In the genomic region with DNA sequence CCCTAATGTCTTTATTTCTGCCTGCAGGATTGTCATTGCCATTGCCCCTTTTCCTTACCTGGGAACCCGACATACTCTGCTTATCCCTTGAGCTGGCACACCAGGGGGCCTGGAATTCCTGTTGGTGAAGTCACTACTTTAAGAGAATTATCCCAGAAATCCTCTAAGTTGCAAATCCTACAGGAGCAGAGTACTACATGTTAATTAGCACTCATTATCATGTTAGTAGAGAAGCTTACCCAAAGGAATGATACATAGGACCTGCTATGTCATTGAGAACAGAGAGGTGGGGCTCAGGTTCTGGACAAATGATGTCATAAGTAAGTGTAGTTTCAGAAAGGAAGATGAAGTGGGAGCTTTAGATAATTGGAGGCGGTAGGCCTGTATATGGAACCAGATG, we compare ENCODE assay signal across 2 cellular contexts.
TF ChIP-seq lines count a peak whose summit lies in the region.

No MANE protein-coding gene starts in this region.

TF ChIP-seq in IMR-90, 13 proteins besides CTCF, POLR2A, EP300 and RAD21:
- TF ChIP-seq RCOR1 (IDR thresholded peaks at IDR 0.05; ENCODE audit: insufficient replicate concordance, low read length) (no peak), MXI1 (IDR thresholded peaks at IDR 0.05; ENCODE audit: borderline replicate concordance, low read depth, low read length) (no peak), MAFK (IDR thresholded peaks at IDR 0.05; ENCODE audit: low read depth, low read length) (no peak), FOS (IDR thresholded peaks at IDR 0.05; ENCODE audit: low read depth, low read length) (no peak), RFX5 (IDR thresholded peaks at IDR 0.05; ENCODE audit: low read depth, low read length) (no peak), USF2 (IDR thresholded peaks at IDR 0.05; ENCODE audit: low read depth, low read length) (no peak), SMC3 (IDR thresholded peaks at IDR 0.05; ENCODE audit: low read depth, low read length) (no peak), CHD1 (IDR thresholded peaks at IDR 0.05; ENCODE audit: low read depth, low read length) (no peak), NFE2L2 (IDR thresholded peaks at IDR 0.05; ENCODE audit: low read depth, low read length) (no peak), CEBPB (IDR thresholded peaks at IDR 0.05; ENCODE audit: low read depth, low read length) (no peak), MAZ (IDR thresholded peaks at IDR 0.05; ENCODE audit: borderline replicate concordance, low read depth, low read length) (no peak), BHLHE40 (IDR thresholded peaks at IDR 0.05; ENCODE audit: low read depth, low read length) (no peak)
- TF ChIP-seq, protein P1, sequence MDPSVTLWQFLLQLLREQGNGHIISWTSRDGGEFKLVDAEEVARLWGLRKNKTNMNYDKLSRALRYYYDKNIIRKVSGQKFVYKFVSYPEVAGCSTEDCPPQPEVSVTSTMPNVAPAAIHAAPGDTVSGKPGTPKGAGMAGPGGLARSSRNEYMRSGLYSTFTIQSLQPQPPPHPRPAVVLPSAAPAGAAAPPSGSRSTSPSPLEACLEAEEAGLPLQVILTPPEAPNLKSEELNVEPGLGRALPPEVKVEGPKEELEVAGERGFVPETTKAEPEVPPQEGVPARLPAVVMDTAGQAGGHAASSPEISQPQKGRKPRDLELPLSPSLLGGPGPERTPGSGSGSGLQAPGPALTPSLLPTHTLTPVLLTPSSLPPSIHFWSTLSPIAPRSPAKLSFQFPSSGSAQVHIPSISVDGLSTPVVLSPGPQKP (IDR thresholded peaks at IDR 0.05; ENCODE audit: borderline replicate concordance, low read depth, low read length): no peak

TF ChIP-seq in K562, 482 proteins besides CTCF, POLR2A, EP300 and RAD21:
- TF ChIP-seq ATF7 (IDR thresholded peaks at IDR 0.05) (peak; percentile 30; the same call in 1 of the 2 replicates), CXXC5 (CRISPR knock-in tag; IDR thresholded peaks at IDR 0.05) (no peak)
